In the genomic region with DNA sequence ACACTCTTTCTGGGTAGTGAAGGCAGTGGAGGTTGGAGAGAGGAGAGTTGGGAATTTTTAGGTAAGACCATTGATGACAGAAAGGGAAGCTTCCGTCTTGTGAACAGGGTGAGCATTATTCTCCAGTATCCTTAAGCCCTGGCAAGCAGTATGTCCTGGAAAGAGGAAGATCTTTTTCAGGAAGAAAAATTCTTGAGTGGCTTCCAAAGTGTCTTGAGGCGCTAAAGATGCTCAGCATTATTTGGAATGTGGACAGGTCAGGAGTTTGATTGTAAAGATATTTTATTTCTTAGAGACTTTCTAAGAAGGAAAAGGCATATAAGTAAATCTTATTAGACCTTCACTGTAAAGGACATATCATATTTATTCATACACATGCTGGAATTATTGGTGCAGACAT, we compare ENCODE assay signal across 17 cellular contexts. TPM values are rescaled to one million over a fixed set of nuclear protein-coding genes. Genes with fewer than 3 reads are reported as not detected.
DNase-seq lines count a peak whose midpoint lies in the region; ATAC-seq and TF ChIP-seq lines count a peak whose summit lies in the region.
"Had no signal": no experiment of that assay in that cellular context is flagged by ENCODE, and none has a peak within 500 bp of the region (broad histone marks: within the 10 kb centered on the region; RNA-seq: fewer than 3 reads in every experiment).

No MANE protein-coding gene starts in this region.

- no peak for ATAC-seq in activated CD8-positive, alpha-beta memory T cell treated with anti-CD3 and anti-CD28 coated beads, Interleukin-2, amount 10 ng/mL, durations not matched to agents 7 days and 5 days
- ATAC-seq in CD8-positive, alpha-beta T cell = no peak
- ATAC-seq in Right ventricle myocardium inferior = no peak

- TF ChIP-seq CTCF in Caco-2 (IDR thresholded peaks at IDR 0.05; ENCODE audit: insufficient read depth in 1 of 2, low read depth in 1 of 2, low read length in 1 of 2, severe bottlenecking in 1 of 2, unreplicated experiment in 1 of 2) (no peak), HFFc6 (IDR thresholded peaks at IDR 0.05) (no peak), endothelial cell (IDR thresholded peaks at IDR 0.05; ENCODE audit: unreplicated experiment) (no peak)
- TF ChIP-seq CTCF in CD8-positive, alpha-beta T cell (IDR thresholded peaks at IDR 0.05) = no peak

- H3K36me3 Mint-ChIP-seq in activated CD8-positive, alpha-beta memory T cell treated with anti-CD3 and anti-CD28 coated beads, Interleukin-2, amount 10 ng/mL, durations not matched to agents 7 days and 5 days = no peaks in the 10 kb centered on the region
- H3K36me3 Mint-ChIP-seq in Caco-2 (ENCODE audit: insufficient read depth, unreplicated experiment) = peaks cover 57% of the 10 kb centered on the region
- 0 out of 2 replicates have a peak, but pooled peaks cover 5% of the 10 kb centered on the region for H3K36me3 Mint-ChIP-seq in HFFc6 (ENCODE audit: low read depth)
- peaks cover 20% of the 10 kb centered on the region for H3K36me3 Mint-ChIP-seq in endothelial cell (ENCODE audit: low read depth, unreplicated experiment)
- peaks cover 8% of the 10 kb centered on the region for H3K36me3 Mint-ChIP-seq in CD8-positive, alpha-beta T cell

- H3K4me1 Mint-ChIP-seq in activated CD8-positive, alpha-beta memory T cell treated with anti-CD3 and anti-CD28 coated beads, Interleukin-2, amount 10 ng/mL, durations not matched to agents 7 days and 5 days = peaks cover 4% of the 10 kb centered on the region
- H3K4me1 Mint-ChIP-seq in Caco-2 (ENCODE audit: low read depth, unreplicated experiment) = no peaks in the 10 kb centered on the region
- H3K4me1 Mint-ChIP-seq in HFFc6 (ENCODE audit: low read depth) = peaks cover 53% of the 10 kb centered on the region
- peaks cover 7% of the 10 kb centered on the region for H3K4me1 Mint-ChIP-seq in endothelial cell (ENCODE audit: unreplicated experiment)
- no peaks in the 10 kb centered on the region for H3K4me1 Mint-ChIP-seq in CD8-positive, alpha-beta T cell (ENCODE audit: low read depth)
- H3K4me1 Mint-ChIP-seq: CD4-positive, alpha-beta memory T cell had no signal

- no peak overlapping the region for H3K4me3 Mint-ChIP-seq in activated CD8-positive, alpha-beta memory T cell treated with anti-CD3 and anti-CD28 coated beads, Interleukin-2, amount 10 ng/mL, durations not matched to agents 7 days and 5 days
- no peak overlapping the region for H3K4me3 Mint-ChIP-seq in Caco-2 (ENCODE audit: unreplicated experiment)
- no peak overlapping the region for H3K4me3 Mint-ChIP-seq in HFFc6
- H3K4me3 Mint-ChIP-seq in endothelial cell (ENCODE audit: unreplicated experiment) = peak overlapping the region; percentile 17
- no peak overlapping the region for H3K4me3 Mint-ChIP-seq in CD8-positive, alpha-beta T cell
- H3K4me3 Mint-ChIP-seq: CD4-positive, alpha-beta memory T cell had no signal

- intact Hi-C loops in Caco-2 (cut with micrococcal nuclease; ENCODE audit: unreplicated experiment) (no loop called here), Right ventricle myocardium inferior (cut with DNase I) (no loop called here)
- intact Hi-C loops in CD8-positive, alpha-beta T cell (cut with DNase I, micrococcal nuclease) = no loop called here

- no peaks in the 10 kb centered on the region for H3K4me1 ChIP-seq in Caco-2
- no peaks in the 10 kb centered on the region for H3K4me1 ChIP-seq in CD8-positive, alpha-beta T cell (ENCODE audit: insufficient read depth, low read length)

- H3K36me3 ChIP-seq in Caco-2 (ENCODE audit: control insufficient read depth, insufficient read depth, low read length) = peaks cover 9% of the 10 kb centered on the region
- no peaks in the 10 kb centered on the region for H3K36me3 ChIP-seq in CD8-positive, alpha-beta T cell (ENCODE audit: insufficient read depth, low read length)

- no peak overlapping the region for H3K27ac ChIP-seq in CD8-positive, alpha-beta T cell (ENCODE audit: low read depth, low read length)
- H3K27ac ChIP-seq: GM23248 had no signal

- POLR2A ChIA-PET in Caco-2 (lab: Charles Lee) = no interaction called here
- POLR2A ChIA-PET in CD8-positive, alpha-beta T cell (lab: Charles Lee) = no interaction called here

- no peak overlapping the region for H3K27ac Mint-ChIP-seq in activated CD8-positive, alpha-beta memory T cell treated with anti-CD3 and anti-CD28 coated beads, Interleukin-2, amount 10 ng/mL, durations not matched to agents 7 days and 5 days
- H3K27ac Mint-ChIP-seq in Caco-2 (ENCODE audit: unreplicated experiment) (no peak overlapping the region), HFFc6 (peak overlapping the region; percentile 9; the same call in 1 of the 2 replicates), endothelial cell (ENCODE audit: unreplicated experiment) (no peak overlapping the region)
- no peak overlapping the region for H3K27ac Mint-ChIP-seq in CD8-positive, alpha-beta T cell
- H3K27ac Mint-ChIP-seq: CD4-positive, alpha-beta memory T cell had no signal

- BruUV-seq in Caco-2 (replicated peaks; lab: Mats Ljungman, UMichigan) = TSS peak; percentile 14

- no peaks in the 10 kb centered on the region for H3K9me3 Mint-ChIP-seq in activated CD8-positive, alpha-beta memory T cell treated with anti-CD3 and anti-CD28 coated beads, Interleukin-2, amount 10 ng/mL, durations not matched to agents 7 days and 5 days (ENCODE audit: low read depth)
- no peaks in the 10 kb centered on the region for H3K9me3 Mint-ChIP-seq in Caco-2 (ENCODE audit: unreplicated experiment)
- H3K9me3 Mint-ChIP-seq in HFFc6 = no peaks in the 10 kb centered on the region; the same call in 1 of the 2 replicates
- peaks cover 10% of the 10 kb centered on the region for H3K9me3 Mint-ChIP-seq in endothelial cell (ENCODE audit: unreplicated experiment)
- no peaks in the 10 kb centered on the region for H3K9me3 Mint-ChIP-seq in CD8-positive, alpha-beta T cell
- H3K9me3 Mint-ChIP-seq: CD4-positive, alpha-beta memory T cell had no signal

- H3K9me3 ChIP-seq in Caco-2 = no peaks in the 10 kb centered on the region
- no peaks in the 10 kb centered on the region for H3K9me3 ChIP-seq in CD8-positive, alpha-beta T cell (ENCODE audit: low read length)

- H3K27me3 Mint-ChIP-seq in activated CD8-positive, alpha-beta memory T cell treated with anti-CD3 and anti-CD28 coated beads, Interleukin-2, amount 10 ng/mL, durations not matched to agents 7 days and 5 days = no peaks in the 10 kb centered on the region
- H3K27me3 Mint-ChIP-seq in Caco-2 (ENCODE audit: insufficient read depth, unreplicated experiment) = no peaks in the 10 kb centered on the region
- no peaks in the 10 kb centered on the region; the same call in 1 of the 2 replicates for H3K27me3 Mint-ChIP-seq in HFFc6 (ENCODE audit: insufficient read depth)
- peaks cover 9% of the 10 kb centered on the region for H3K27me3 Mint-ChIP-seq in endothelial cell (ENCODE audit: unreplicated experiment)
- no peaks in the 10 kb centered on the region for H3K27me3 Mint-ChIP-seq in CD8-positive, alpha-beta T cell (ENCODE audit: low read depth)
- H3K27me3 Mint-ChIP-seq: CD4-positive, alpha-beta memory T cell had no signal

- peak; percentile 7 for DNase-seq in activated CD8-positive, alpha-beta memory T cell treated with anti-CD3 and anti-CD28 coated beads, Interleukin-2, amount 10 ng/mL, durations not matched to agents 7 days and 5 days
- no peak for DNase-seq in activated CD8-positive, alpha-beta memory T cell treated with anti-CD3 and anti-CD28 coated beads, Interleukin-2, amount 50 U/mL, for 48 hours
- DNase-seq in Caco-2 = no peak
- DNase-seq in HFFc6 = no peak
- no peak for DNase-seq in endothelial cell (ENCODE audit: low spot score)
- DNase-seq in CD8-positive, alpha-beta T cell = no peak
- DNase-seq in Right ventricle myocardium inferior (ENCODE audit: missing footprints) = no peak
- no peak for DNase-seq in DMS153 (lab: John Stamatoyannopoulos, UW)
- DNase-seq: 8988T; C1 segment of cervical spinal cord; CD4-positive, alpha-beta memory T cell; DMS 273 treated with DMSO at 0.1 percent for 48 hours; DMS53; DMS79 treated with DMSO at 0.1 percent for 48 hours; GM23248; H7; HCEC 1CT had no signal

- H3K27me3 ChIP-seq in Caco-2 (replicated peaks; ENCODE audit: control insufficient read depth, insufficient read depth, low read length) = no peaks in the 10 kb centered on the region
- no peaks in the 10 kb centered on the region for H3K27me3 ChIP-seq in CD8-positive, alpha-beta T cell (ENCODE audit: insufficient read depth, low read length)

- CTCF ChIA-PET in activated CD8-positive, alpha-beta memory T cell treated with anti-CD3 and anti-CD28 coated beads, Interleukin-2, amount 10 ng/mL, durations not matched to agents 7 days and 5 days (lab: Charles Lee) = no interaction called here
- CTCF ChIA-PET in Caco-2 (lab: Charles Lee) = no interaction called here
- CTCF ChIA-PET in CD8-positive, alpha-beta T cell (lab: Charles Lee) = interaction anchor here (3.9 kb wide), 1 partner anchor 9 kb away, joined by 16 read pairs; no protein-coding TSS in a partner anchor

- H3K4me3 ChIP-seq in Caco-2 (ENCODE audit: low read depth, low read length) = no peak overlapping the region
- H3K4me3 ChIP-seq in CD8-positive, alpha-beta T cell (ENCODE audit: low read depth, low read length) = no peak overlapping the region
- H3K4me3 ChIP-seq: GM23248 had no signal

RNA-seq across cellular contexts. Expression of gene ABCC2, which starts 54.3 kb away (rescaled TPM):
- under 1 TPM; 0.82 to 0.85 TPM for total RNA-seq in activated CD8-positive, alpha-beta memory T cell treated with anti-CD3 and anti-CD28 coated beads, Interleukin-2, amount 10 ng/mL, durations not matched to agents 7 days and 5 days
- total RNA-seq in Caco-2 (2022) = 128 and 129 TPM in 2 replicates
- total RNA-seq in HFFc6 (2021; fragmentation: NEBNext Ultra II Directional; extraction: Animal tissue kit (Norgen Biotek cat#: 25700)) = 1 to 10 TPM in 4 of 6 experiments, under 1 TPM in 2; 0.43 to 1.7 (median 1.1) TPM
- 1.9 TPM for total RNA-seq in endothelial cell (ENCODE audit: unreplicated experiment)
- total RNA-seq in CD8-positive, alpha-beta T cell = 1 to 10 TPM; 2.8 to 3.3 TPM
- 0.05 TPM for total RNA-seq in Right ventricle myocardium inferior

Comparison
In these comparisons a context has a peak if more than half of its experiments do, and no peak if none do; other contexts are left out.
1. RNA of gene ABCC2, which starts 54.3 kb away (total RNA-seq): 128 to 129 TPM in Caco-2; 2.8 to 3.3 TPM in CD8-positive, alpha-beta T cell, 1.9 TPM in endothelial cell (single experiment), 0.43 to 1.7 TPM in HFFc6, 0.82 to 0.85 TPM in activated CD8-positive, alpha-beta memory T cell treated with anti-CD3 and anti-CD28 coated beads, Interleukin-2, amount 10 ng/mL, durations not matched to agents 7 days and 5 days and 0.05 TPM in Right ventricle myocardium inferior (single experiment); every median in the first group is over 10 times any median in the second.